Comparison of ENCODE assay signal across 8 cellular contexts in genomic region chr7:157490465-157490912, GRCh38.
DNase-seq lines count a peak whose midpoint lies in the region; ATAC-seq and TF ChIP-seq lines count a peak whose summit lies in the region.

No MANE protein-coding gene starts in this region.

- H3K27me3 Mint-ChIP-seq in endothelial cell (ENCODE audit: unreplicated experiment) = peaks cover 27% of the 10 kb centered on the region

- H3K4me1 Mint-ChIP-seq in endothelial cell (ENCODE audit: unreplicated experiment) = no peaks in the 10 kb centered on the region

- ATAC-seq in HG03354 (IDR thresholded peaks at IDR 0.05; ENCODE audit: poor library complexity, severe bottlenecking, unreplicated experiment) (peak; percentile 78), upper lobe of left lung (ENCODE audit: low FRiP score in 2 of 2) (peak; percentile 71 to 78), HG03139 (IDR thresholded peaks at IDR 0.05; ENCODE audit: unreplicated experiment) (no peak)

- no peak for TF ChIP-seq EP300 in upper lobe of left lung (IDR thresholded peaks at IDR 0.05)

- peaks cover 0 to 6% (median 0%) of the 10 kb centered on the region in 4 donors for H3K9me3 ChIP-seq in upper lobe of left lung

- no peaks in the 10 kb centered on the region for H3K27me3 ChIP-seq in upper lobe of left lung

- peaks cover 42% of the 10 kb centered on the region for H3K9me3 Mint-ChIP-seq in endothelial cell (ENCODE audit: unreplicated experiment)

- no peaks in the 10 kb centered on the region for H3K36me3 ChIP-seq in upper lobe of left lung

- H3K27ac ChIP-seq in epithelial cell of prostate (peak overlapping the region; percentile 27), upper lobe of left lung (peak overlapping the region in 2 of 4 donors; percentile 36 to 76)

- H3K36me3 Mint-ChIP-seq in endothelial cell (ENCODE audit: low read depth, unreplicated experiment) = peaks cover 16% of the 10 kb centered on the region

- H3K4me1 ChIP-seq in upper lobe of left lung = no peaks in the 10 kb centered on the region

- no peak for TF ChIP-seq POLR2A in upper lobe of left lung (IDR thresholded peaks at IDR 0.05)

- no peak overlapping the region for H3K4me3 Mint-ChIP-seq in endothelial cell (ENCODE audit: unreplicated experiment)

- DNase-seq in EL (peak; percentile 59), T-helper 22 cell (ENCODE audit: low read depth) (peak; percentile 48), epithelial cell of prostate (ENCODE audit: low read depth, low spot score) (peak; percentile 86), upper lobe of left lung (peak in 1 of 2 donors; percentile 39), endothelial cell (ENCODE audit: low spot score) (no peak), AG08395 (ENCODE audit: low spot score) (no peak)

- WGBS in upper lobe of left lung, 2 donors = 54 to 74% methylated on average over 8 of the region's 8 CpGs

- TF ChIP-seq CTCF in upper lobe of left lung (IDR thresholded peaks at IDR 0.05) = no peak
- TF ChIP-seq CTCF in endothelial cell (IDR thresholded peaks at IDR 0.05; ENCODE audit: unreplicated experiment) = no peak

- no peak overlapping the region for H3K27ac Mint-ChIP-seq in endothelial cell (ENCODE audit: unreplicated experiment)

- no peak overlapping the region for H3K4me3 ChIP-seq in upper lobe of left lung

Comparison
In these comparisons a context has a peak if more than half of its experiments do, and no peak if none do; other contexts are left out.
1. DNase-seq: peak in EL (single experiment), T-helper 22 cell (single experiment) and epithelial cell of prostate (single experiment); none in endothelial cell (single experiment) and AG08395 (single experiment).